Comparison of ENCODE assay signal across 1 cellular context in the genomic region with DNA sequence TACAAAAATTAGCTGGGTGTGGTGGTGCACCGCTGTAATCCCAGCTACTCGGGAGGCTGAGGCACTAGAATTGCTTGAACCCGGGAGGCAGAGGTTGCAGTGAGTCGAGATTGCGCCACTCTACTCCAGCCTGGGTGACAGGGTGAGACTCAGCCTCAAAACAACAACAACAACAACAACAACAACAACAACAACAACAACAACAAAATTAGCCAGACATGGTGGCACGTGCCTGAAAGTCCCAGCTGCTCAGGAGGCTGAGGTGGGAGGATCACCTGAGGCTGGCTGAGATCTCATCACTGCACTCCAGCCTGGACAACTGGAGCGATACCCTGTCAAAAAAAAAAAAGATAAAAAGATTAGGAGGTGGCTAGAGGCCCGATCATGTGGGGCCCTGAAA.
TF ChIP-seq lines count a peak whose summit lies in the region.
"Not testable (repeated sequence)": the region's sequence is repeated elsewhere in the genome, so short reads cannot be mapped to it uniquely, and the experiment has no call there.

No MANE protein-coding gene starts in this region.

TF ChIP-seq in HepG2, 621 proteins besides CTCF, POLR2A, EP300 and RAD21:
- TF ChIP-seq FOXP1 (IDR thresholded peaks at IDR 0.05): peak; percentile 96
- TF ChIP-seq FOXP1 (CRISPR knock-in tag; IDR thresholded peaks at IDR 0.05): not testable (repeated sequence)
